Comparison of ENCODE assay signal across 2 cellular contexts in genomic region chr17:69117855-69118758, GRCh38.
TF ChIP-seq lines count a peak whose summit lies in the region.

No MANE protein-coding gene starts in this region.

TF ChIP-seq in SK-N-SH, 30 proteins besides CTCF, POLR2A, EP300 and RAD21 (continued from another document):
- no peak for TF ChIP-seq FOXJ3 (CRISPR knock-in tag; IDR thresholded peaks at IDR 0.05)
- no peak for TF ChIP-seq YY1 (IDR thresholded peaks at IDR 0.05; ENCODE audit: low read depth)
- TF ChIP-seq, protein P1, sequence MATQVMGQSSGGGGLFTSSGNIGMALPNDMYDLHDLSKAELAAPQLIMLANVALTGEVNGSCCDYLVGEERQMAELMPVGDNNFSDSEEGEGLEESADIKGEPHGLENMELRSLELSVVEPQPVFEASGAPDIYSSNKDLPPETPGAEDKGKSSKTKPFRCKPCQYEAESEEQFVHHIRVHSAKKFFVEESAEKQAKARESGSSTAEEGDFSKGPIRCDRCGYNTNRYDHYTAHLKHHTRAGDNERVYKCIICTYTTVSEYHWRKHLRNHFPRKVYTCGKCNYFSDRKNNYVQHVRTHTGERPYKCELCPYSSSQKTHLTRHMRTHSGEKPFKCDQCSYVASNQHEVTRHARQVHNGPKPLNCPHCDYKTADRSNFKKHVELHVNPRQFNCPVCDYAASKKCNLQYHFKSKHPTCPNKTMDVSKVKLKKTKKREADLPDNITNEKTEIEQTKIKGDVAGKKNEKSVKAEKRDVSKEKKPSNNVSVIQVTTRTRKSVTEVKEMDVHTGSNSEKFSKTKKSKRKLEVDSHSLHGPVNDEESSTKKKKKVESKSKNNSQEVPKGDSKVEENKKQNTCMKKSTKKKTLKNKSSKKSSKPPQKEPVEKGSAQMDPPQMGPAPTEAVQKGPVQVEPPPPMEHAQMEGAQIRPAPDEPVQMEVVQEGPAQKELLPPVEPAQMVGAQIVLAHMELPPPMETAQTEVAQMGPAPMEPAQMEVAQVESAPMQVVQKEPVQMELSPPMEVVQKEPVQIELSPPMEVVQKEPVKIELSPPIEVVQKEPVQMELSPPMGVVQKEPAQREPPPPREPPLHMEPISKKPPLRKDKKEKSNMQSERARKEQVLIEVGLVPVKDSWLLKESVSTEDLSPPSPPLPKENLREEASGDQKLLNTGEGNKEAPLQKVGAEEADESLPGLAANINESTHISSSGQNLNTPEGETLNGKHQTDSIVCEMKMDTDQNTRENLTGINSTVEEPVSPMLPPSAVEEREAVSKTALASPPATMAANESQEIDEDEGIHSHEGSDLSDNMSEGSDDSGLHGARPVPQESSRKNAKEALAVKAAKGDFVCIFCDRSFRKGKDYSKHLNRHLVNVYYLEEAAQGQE (IDR thresholded peaks at IDR 0.05; ENCODE audit: low read depth, low read length): no peak
- TF ChIP-seq IRF3 (IDR thresholded peaks at IDR 0.05; ENCODE audit: low read depth, low read length): no peak
- TF ChIP-seq, protein P2, sequence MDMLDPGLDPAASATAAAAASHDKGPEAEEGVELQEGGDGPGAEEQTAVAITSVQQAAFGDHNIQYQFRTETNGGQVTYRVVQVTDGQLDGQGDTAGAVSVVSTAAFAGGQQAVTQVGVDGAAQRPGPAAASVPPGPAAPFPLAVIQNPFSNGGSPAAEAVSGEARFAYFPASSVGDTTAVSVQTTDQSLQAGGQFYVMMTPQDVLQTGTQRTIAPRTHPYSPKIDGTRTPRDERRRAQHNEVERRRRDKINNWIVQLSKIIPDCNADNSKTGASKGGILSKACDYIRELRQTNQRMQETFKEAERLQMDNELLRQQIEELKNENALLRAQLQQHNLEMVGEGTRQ (IDR thresholded peaks at IDR 0.05; ENCODE audit: borderline replicate concordance, low read depth, low read length): no peak
- no peak for TF ChIP-seq FOXM1 (IDR thresholded peaks at IDR 0.05; ENCODE audit: low read depth)

TF ChIP-seq in SK-N-SH treated with all-trans-retinoic acid at 6 μM for 48 hours, 23 proteins besides CTCF, POLR2A, EP300 and RAD21 (continued from another document):
- TF ChIP-seq TCF4 (CRISPR knock-in tag; IDR thresholded peaks at IDR 0.05; ENCODE audit: borderline replicate concordance) (no peak), ISL1 (CRISPR knock-in tag; IDR thresholded peaks at IDR 0.05) (no peak), ZC3H10 (CRISPR knock-in tag; IDR thresholded peaks at IDR 0.05) (no peak), BACH2 (CRISPR knock-in tag; IDR thresholded peaks at IDR 0.05; ENCODE audit: borderline replicate concordance) (no peak), SNAI2 (CRISPR knock-in tag; IDR thresholded peaks at IDR 0.05) (no peak), ARNTL (CRISPR knock-in tag; IDR thresholded peaks at IDR 0.05; ENCODE audit: borderline replicate concordance, low read depth) (no peak), ESRRG (CRISPR knock-in tag; IDR thresholded peaks at IDR 0.05) (no peak), ZFP30 (CRISPR knock-in tag; IDR thresholded peaks at IDR 0.05) (no peak), PPARA (CRISPR knock-in tag; IDR thresholded peaks at IDR 0.05; ENCODE audit: borderline replicate concordance) (no peak), OSR1 (CRISPR knock-in tag; IDR thresholded peaks at IDR 0.05) (no peak), PATZ1 (CRISPR knock-in tag; IDR thresholded peaks at IDR 0.05; ENCODE audit: borderline replicate concordance) (no peak), TOX (CRISPR knock-in tag; IDR thresholded peaks at IDR 0.05; ENCODE audit: borderline replicate concordance) (no peak), RARB (CRISPR knock-in tag; IDR thresholded peaks at IDR 0.05) (no peak)
- TF ChIP-seq, protein P3, sequence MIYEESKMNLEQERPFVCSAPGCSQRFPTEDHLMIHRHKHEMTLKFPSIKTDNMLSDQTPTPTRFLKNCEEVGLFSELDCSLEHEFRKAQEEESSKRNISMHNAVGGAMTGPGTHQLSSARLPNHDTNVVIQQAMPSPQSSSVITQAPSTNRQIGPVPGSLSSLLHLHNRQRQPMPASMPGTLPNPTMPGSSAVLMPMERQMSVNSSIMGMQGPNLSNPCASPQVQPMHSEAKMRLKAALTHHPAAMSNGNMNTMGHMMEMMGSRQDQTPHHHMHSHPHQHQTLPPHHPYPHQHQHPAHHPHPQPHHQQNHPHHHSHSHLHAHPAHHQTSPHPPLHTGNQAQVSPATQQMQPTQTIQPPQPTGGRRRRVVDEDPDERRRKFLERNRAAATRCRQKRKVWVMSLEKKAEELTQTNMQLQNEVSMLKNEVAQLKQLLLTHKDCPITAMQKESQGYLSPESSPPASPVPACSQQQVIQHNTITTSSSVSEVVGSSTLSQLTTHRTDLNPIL (CRISPR knock-in tag; IDR thresholded peaks at IDR 0.05; ENCODE audit: low read depth): no peak
